8 cellular contexts compared by ENCODE assay signal in genomic region chr6:138455746-138456392, GRCh38. TPM values are rescaled to one million over a fixed set of nuclear protein-coding genes. Genes with fewer than 3 reads are reported as not detected.
DNase-seq lines count a peak whose midpoint lies in the region; ATAC-seq and TF ChIP-seq lines count a peak whose summit lies in the region.

No MANE protein-coding gene starts in this region.

- TF ChIP-seq CTCF in transverse colon (IDR thresholded peaks at IDR 0.05), result no peak

- H3K4me3 Mint-ChIP-seq in activated T-cell treated with anti-CD3 and anti-CD28 coated beads, Interleukin-2, amount 50 U/mL, for 4 hours, result peak overlapping the region; percentile 55

- WGBS in transverse colon (ENCODE audit: low coverage in 1 of 2), 2 donors, result 29 to 30% methylated on average over 4 to 7 of the region's 7 CpGs

- in situ Hi-C loops in transverse colon (cut with MboI; ENCODE audit: low pct_ligation_motif_present in 1 of 4, low pct_unique_long_range_greater_than_20kb in 1 of 4, low sequenced_read_pairs in 3 of 4), result no loop called here

- TF ChIP-seq EP300 in transverse colon (IDR thresholded peaks at IDR 0.05; ENCODE audit: low read depth), result no peak

- no peaks in the 10 kb centered on the region for H3K27me3 Mint-ChIP-seq in activated T-cell treated with anti-CD3 and anti-CD28 coated beads, Interleukin-2, amount 50 U/mL, for 4 hours (ENCODE audit: low read depth)

- H3K4me3 ChIP-seq in endocrine pancreas (ENCODE audit: control insufficient read depth, insufficient read depth, low read length), result peak overlapping the region; percentile 31
- peak overlapping the region in 2 of 4 donors; percentile 7 for H3K4me3 ChIP-seq in transverse colon

- no peak for TF ChIP-seq POLR2A in transverse colon (IDR thresholded peaks at IDR 0.05)

- H3K36me3 Mint-ChIP-seq in activated T-cell treated with anti-CD3 and anti-CD28 coated beads, Interleukin-2, amount 50 U/mL, for 4 hours (ENCODE audit: insufficient read depth), result peaks cover 2% of the 10 kb centered on the region

- H3K27ac ChIP-seq in transverse colon, result peak overlapping the region; percentile 48 to 76 (median 66)

- peak; percentile 24 to 47 for ATAC-seq in activated T-cell treated with anti-CD3 and anti-CD28 coated beads, Interleukin-2, amount 50 U/mL, for 4 hours
- ATAC-seq in HG02798 (IDR thresholded peaks at IDR 0.05; ENCODE audit: poor library complexity, unreplicated experiment), result peak; percentile 93

- H3K4me1 Mint-ChIP-seq in activated T-cell treated with anti-CD3 and anti-CD28 coated beads, Interleukin-2, amount 50 U/mL, for 4 hours (ENCODE audit: low read depth), result peaks cover 30% of the 10 kb centered on the region

- no peak for DNase-seq in activated T-cell treated with anti-CD3 and anti-CD28 coated beads, Interleukin-2, amount 50 U/mL, for 4 hours
- DNase-seq in activated T-cell treated with anti-CD3 and anti-CD28 coated beads, Interleukin-2, amount 50 U/mL, for 48 hours, result no peak
- DNase-seq in NCI-H748 (lab: John Stamatoyannopoulos, UW; ENCODE audit: unreplicated experiment), result peak; percentile 89
- no peak for DNase-seq in transverse colon
- no peak for DNase-seq in Ammon's horn (ENCODE audit: low spot score)
- DNase-seq in OCI-M2 (lab: John Stamatoyannopoulos, UW; ENCODE audit: unreplicated experiment), result no peak

- no peaks in the 10 kb centered on the region for H3K9me3 Mint-ChIP-seq in activated T-cell treated with anti-CD3 and anti-CD28 coated beads, Interleukin-2, amount 50 U/mL, for 4 hours

- H3K9me3 ChIP-seq in endocrine pancreas (ENCODE audit: control insufficient read depth, low read length) (no peaks in the 10 kb centered on the region), transverse colon (no peaks in the 10 kb centered on the region)

- H3K36me3 ChIP-seq in endocrine pancreas (ENCODE audit: control insufficient read depth, insufficient read depth, low read length), result no peaks in the 10 kb centered on the region
- no peaks in the 10 kb centered on the region for H3K36me3 ChIP-seq in transverse colon

- intact Hi-C loops in transverse colon (cut with DNase I; ENCODE audit: low total_unique reads), result no loop called here

- H3K27me3 ChIP-seq in endocrine pancreas (ENCODE audit: control insufficient read depth, insufficient read depth, low read length) (no peaks in the 10 kb centered on the region), transverse colon (no peaks in the 10 kb centered on the region)

- H3K4me1 ChIP-seq in endocrine pancreas (ENCODE audit: control insufficient read depth, insufficient read depth, low read length) (peaks cover 6% of the 10 kb centered on the region), transverse colon (peaks cover 0 to 26% (median 11%) of the 10 kb centered on the region in 4 donors)

- no peak overlapping the region for H3K9ac ChIP-seq in endocrine pancreas (ENCODE audit: control insufficient read depth, insufficient read depth, low read length)

RNA-seq across cellular contexts. Expression of gene NHSL1, which starts 43.4 kb away (rescaled TPM):
- total RNA-seq in activated T-cell treated with anti-CD3 and anti-CD28 coated beads, Interleukin-2, amount 50 U/mL, for 4 hours, result under 1 TPM; 0.11 to 0.71 (median 0.68) TPM
- total RNA-seq in transverse colon, result 100 to 1,000 TPM in 2 of 4 donors, 10 to 100 TPM in 2; 73.2 to 117 (median 98.0) TPM

RNA-seq across cellular contexts. Expression of gene HEBP2, which starts 51.8 kb away (rescaled TPM):
- total RNA-seq in activated T-cell treated with anti-CD3 and anti-CD28 coated beads, Interleukin-2, amount 50 U/mL, for 4 hours, result 10 to 100 TPM in 2 of 3 donors, 1 to 10 TPM in 1; 1.7 to 16.4 (median 14.3) TPM
- total RNA-seq in transverse colon, result 10 to 100 TPM; 33.3 to 77.8 (median 73.4) TPM

Comparison
In these comparisons a context has a peak if more than half of its experiments do, and no peak if none do; other contexts are left out.
1. RNA of gene NHSL1, which starts 43.4 kb away (total RNA-seq): 73.2 to 117 TPM in transverse colon; 0.11 to 0.71 TPM in activated T-cell treated with anti-CD3 and anti-CD28 coated beads, Interleukin-2, amount 50 U/mL, for 4 hours; every median in the first group is over 10 times any median in the second.